ENCODE assay signal across 1 cellular context in genomic region chr11:123219066-123219697, GRCh38.
TF ChIP-seq lines count a peak whose summit lies in the region.

No MANE protein-coding gene starts in this region.

TF ChIP-seq in H1, 55 proteins besides CTCF, POLR2A, EP300 and RAD21:
- TF ChIP-seq RBBP5 (IDR thresholded peaks at IDR 0.05; ENCODE audit: borderline replicate concordance, low read depth, low read length), result no peak
- no peak for TF ChIP-seq SRF (IDR thresholded peaks at IDR 0.05; ENCODE audit: low read depth, low read length)
- TF ChIP-seq SAP30 (IDR thresholded peaks at IDR 0.05; ENCODE audit: insufficient read depth, insufficient replicate concordance, low read length), result no peak
- TF ChIP-seq POLR2AphosphoS5 (IDR thresholded peaks at IDR 0.05; ENCODE audit: low read depth, low read length), result no peak
- TF ChIP-seq SIX5 (IDR thresholded peaks at IDR 0.05; ENCODE audit: low read depth, low read length), result no peak
- TF ChIP-seq ZNF274 (IDR thresholded peaks at IDR 0.05; ENCODE audit: borderline replicate concordance, extremely low read depth, low read length), result no peak
- TF ChIP-seq KDM5A (IDR thresholded peaks at IDR 0.05; ENCODE audit: low read length), result no peak
- TF ChIP-seq CHD7 (IDR thresholded peaks at IDR 0.05; ENCODE audit: insufficient replicate concordance, low read length), result no peak
- TF ChIP-seq MAX (IDR thresholded peaks at IDR 0.05), result no peak
- TF ChIP-seq SUZ12 (IDR thresholded peaks at IDR 0.05; ENCODE audit: low read length), result no peak
- no peak for TF ChIP-seq SIRT6 (IDR thresholded peaks at IDR 0.05; ENCODE audit: low read length)
- TF ChIP-seq MAFK (IDR thresholded peaks at IDR 0.05; ENCODE audit: low read depth, low read length), result no peak
- no peak for TF ChIP-seq TBP (IDR thresholded peaks at IDR 0.05; ENCODE audit: low read depth, low read length)
- no peak for TF ChIP-seq SIN3A (conservative IDR thresholded peaks at IDR 0.05 in 1 of 2, IDR thresholded peaks at IDR 0.05 in 1 of 2; ENCODE audit: low read depth in 1 of 2, low read length in 2 of 2)
- TF ChIP-seq ATF2 (IDR thresholded peaks at IDR 0.05; ENCODE audit: low read length), result no peak
TF ChIP-seq in H1: peak in this region for 0.
